ENCODE assay signal across 23 cellular contexts in genomic region chr5:52818360-52818759, GRCh38.
"Had no signal": no experiment of that assay in that cellular context is flagged by ENCODE, and none has a peak within 500 bp of the region (broad histone marks: within the 10 kb centered on the region; RNA-seq: fewer than 3 reads in every experiment).

No MANE protein-coding gene starts in this region.

- H3K27ac Mint-ChIP-seq: effector memory CD8-positive, alpha-beta T cell; immature natural killer cell; naive B cell; nephron; stimulated activated memory B cell treated with anti-CD40 and anti-IgM and Interleukin-4, amounts not matched to agents 10 μg/mL and 1 μg/mL and 100 μg/mL, for 72 hours; stimulated activated naive CD8-positive, alpha-beta T cell treated with anti-CD3 and anti-CD28 coated beads, Interleukin-15, Interleukin-2, amounts not matched to agents 100 ng/mL and 50 ng/mL, for 24 hours had no signal

- H3K9me3 Mint-ChIP-seq: effector memory CD8-positive, alpha-beta T cell; immature natural killer cell; naive B cell; stimulated activated memory B cell treated with anti-CD40 and anti-IgM and Interleukin-4, amounts not matched to agents 10 μg/mL and 1 μg/mL and 100 μg/mL, for 72 hours; stimulated activated naive CD8-positive, alpha-beta T cell treated with anti-CD3 and anti-CD28 coated beads, Interleukin-15, Interleukin-2, amounts not matched to agents 100 ng/mL and 50 ng/mL, for 24 hours had no signal

- H3K36me3 Mint-ChIP-seq: immature natural killer cell; naive B cell; stimulated activated memory B cell treated with anti-CD40 and anti-IgM and Interleukin-4, amounts not matched to agents 10 μg/mL and 1 μg/mL and 100 μg/mL, for 72 hours had no signal

- H3K4me1 Mint-ChIP-seq: immature natural killer cell; naive B cell; stimulated activated memory B cell treated with anti-CD40 and anti-IgM and Interleukin-4, amounts not matched to agents 10 μg/mL and 1 μg/mL and 100 μg/mL, for 72 hours had no signal

- H3K27me3 ChIP-seq: esophagus squamous epithelium, gastroesophageal sphincter, left lung, spleen, testis, transverse colon had no signal

- DNase-seq: cortex of kidney; effector memory CD8-positive, alpha-beta T cell; esophagus squamous epithelium; foreskin fibroblast; glutamatergic neuron; immature natural killer cell; left lung; mesenchymal stem cell; naive B cell; spleen; stimulated activated CD4-positive, alpha-beta T cell treated with anti-CD3 and anti-CD28 coated beads, Interleukin-15, amount 100 ng/mL, for 24 hours; stimulated activated CD4-positive, alpha-beta T cell treated with anti-CD3 and anti-CD28 coated beads, Interleukin-1b, Interleukin-23, amount 100 ng/mL, for 48 hours; stimulated activated CD4-positive, alpha-beta T cell treated with anti-CD3 and anti-CD28 coated beads, Interleukin-4, amount 100 ng/mL, for 24 hours; testis; transverse colon had no signal

- ATAC-seq: effector memory CD8-positive, alpha-beta T cell; gastroesophageal sphincter; left lung; sciatic nerve; stimulated activated memory B cell treated with anti-CD40 and anti-IgM and Interleukin-4, amounts not matched to agents 10 μg/mL and 1 μg/mL and 100 μg/mL, for 72 hours had no signal

- H3K9me3 ChIP-seq: esophagus squamous epithelium, gastroesophageal sphincter, left lung, prostate gland, spleen, testis, transverse colon had no signal

- H3K4me1 ChIP-seq: prostate gland had no signal

- H3K4me3 ChIP-seq: esophagus squamous epithelium, gastroesophageal sphincter, left lung, lung, prostate gland, spleen, testis, transverse colon had no signal

- H3K27me3 Mint-ChIP-seq: effector memory CD8-positive, alpha-beta T cell; stimulated activated naive CD8-positive, alpha-beta T cell treated with anti-CD3 and anti-CD28 coated beads, Interleukin-15, Interleukin-2, amounts not matched to agents 100 ng/mL and 50 ng/mL, for 24 hours had no signal

- H3K27ac ChIP-seq: esophagus squamous epithelium, left lung, parathyroid adenoma, prostate gland, testis, transverse colon had no signal

- H3K36me3 ChIP-seq: esophagus squamous epithelium, left lung, prostate gland, spleen, transverse colon had no signal

- H2AFZ ChIP-seq: parathyroid adenoma had no signal

- H3K4me3 Mint-ChIP-seq: effector memory CD8-positive, alpha-beta T cell; immature natural killer cell; naive B cell; nephron; stimulated activated memory B cell treated with anti-CD40 and anti-IgM and Interleukin-4, amounts not matched to agents 10 μg/mL and 1 μg/mL and 100 μg/mL, for 72 hours; stimulated activated naive CD8-positive, alpha-beta T cell treated with anti-CD3 and anti-CD28 coated beads, Interleukin-15, Interleukin-2, amounts not matched to agents 100 ng/mL and 50 ng/mL, for 24 hours had no signal

- H3K9ac ChIP-seq: parathyroid adenoma had no signal
